In genomic region chr6:157514659-157515496, GRCh38 we compare ENCODE assay signal across 8 cellular contexts.
DNase-seq lines count a peak whose midpoint lies in the region; ATAC-seq and TF ChIP-seq lines count a peak whose summit lies in the region.
"Had no signal": no experiment of that assay in that cellular context is flagged by ENCODE, and none has a peak within 500 bp of the region (broad histone marks: within the 10 kb centered on the region; RNA-seq: fewer than 3 reads in every experiment).

No MANE protein-coding gene starts in this region.

- no peak overlapping the region for H3K4me3 Mint-ChIP-seq in activated T-helper 2 cell treated with anti-CD3 and anti-CD28 coated beads, Interferon-gamma antibody, Interleukin-2, Interleukin-4, amounts not matched to agents 10 μg/mL and 5 μg/mL and 100 μg/mL, durations not matched to agents 14 hours and 24 hours and 36 hours (ENCODE audit: low read depth)

- H3K9me2 ChIP-seq in PC-3 (replicated peaks; ENCODE audit: low read length), result no peaks in the 10 kb centered on the region

- CTCF ChIA-PET in PC-3 (lab: Charles Lee), result no interaction called here

- H2AFZ ChIP-seq in PC-3 (ENCODE audit: low read length), result 0 out of 2 replicates have a peak overlapping the region, but pooled peaks have one; percentile 30

- no peaks in the 10 kb centered on the region for H3F3A ChIP-seq in PC-3 (ENCODE audit: low read length, unreplicated experiment)

- peaks cover 7% of the 10 kb centered on the region for H3K36me3 Mint-ChIP-seq in activated T-helper 2 cell treated with anti-CD3 and anti-CD28 coated beads, Interferon-gamma antibody, Interleukin-2, Interleukin-4, amounts not matched to agents 10 μg/mL and 5 μg/mL and 100 μg/mL, durations not matched to agents 14 hours and 24 hours and 36 hours (ENCODE audit: low read depth)

- no peaks in the 10 kb centered on the region for H3K9me3 Mint-ChIP-seq in activated T-helper 2 cell treated with anti-CD3 and anti-CD28 coated beads, Interferon-gamma antibody, Interleukin-2, Interleukin-4, amounts not matched to agents 10 μg/mL and 5 μg/mL and 100 μg/mL, durations not matched to agents 14 hours and 24 hours and 36 hours

- no peak overlapping the region for H3K27ac ChIP-seq in PC-3 (ENCODE audit: low read length)
- H3K27ac ChIP-seq in prostate gland, result no peak overlapping the region

- no peak overlapping the region for H3K9ac ChIP-seq in PC-3 (ENCODE audit: low read length)

- WGBS in prostate gland, result 74% methylated on average over 19 of the region's 19 CpGs

- no peaks in the 10 kb centered on the region for H3K79me2 ChIP-seq in PC-3 (ENCODE audit: low read length)

- no peaks in the 10 kb centered on the region for H4K20me1 ChIP-seq in PC-3 (ENCODE audit: low read length)

- H3K27ac Mint-ChIP-seq in activated T-helper 2 cell treated with anti-CD3 and anti-CD28 coated beads, Interferon-gamma antibody, Interleukin-2, Interleukin-4, amounts not matched to agents 10 μg/mL and 5 μg/mL and 100 μg/mL, durations not matched to agents 14 hours and 24 hours and 36 hours, result no peak overlapping the region

- H3K27me3 Mint-ChIP-seq in activated T-helper 2 cell treated with anti-CD3 and anti-CD28 coated beads, Interferon-gamma antibody, Interleukin-2, Interleukin-4, amounts not matched to agents 10 μg/mL and 5 μg/mL and 100 μg/mL, durations not matched to agents 14 hours and 24 hours and 36 hours (ENCODE audit: low read depth), result no peaks in the 10 kb centered on the region

- intact Hi-C loops in PC-3 (cut with micrococcal nuclease) (no loop called here), prostate gland (cut with DNase I) (no loop called here)
- intact Hi-C loops in activated T-helper 2 cell treated with anti-CD3 and anti-CD28 coated beads, Interferon-gamma antibody, Interleukin-2, Interleukin-4, amounts not matched to agents 10 μg/mL and 5 μg/mL and 100 μg/mL, durations not matched to agents 14 hours and 24 hours and 36 hours (cut with micrococcal nuclease), result no loop called here

- BruUV-seq in PC-3 (replicated peaks; lab: Mats Ljungman, UMichigan), result no TSS peak

- H3K4me1 ChIP-seq in PC-3 (ENCODE audit: insufficient read depth, low read length) (peaks cover 8% of the 10 kb centered on the region), prostate gland (replicated peaks) (no peaks in the 10 kb centered on the region)

- POLR2A ChIA-PET in PC-3 (lab: Charles Lee; ENCODE audit: unreplicated experiment), result no interaction called here

- ATAC-seq in PC-3, result peak; percentile 97

- TF ChIP-seq POLR2A in erythroblast (IDR thresholded peaks at IDR 0.05; ENCODE audit: low read length), result no peak
- TF ChIP-seq POLR2A in prostate gland (IDR thresholded peaks at IDR 0.05), result no peak

- H3K9me3 ChIP-seq in PC-3 (ENCODE audit: low read length) (no peaks in the 10 kb centered on the region), prostate gland (no peaks in the 10 kb centered on the region)

- H3K36me3 ChIP-seq in PC-3 (ENCODE audit: low read depth, low read length) (no peaks in the 10 kb centered on the region), prostate gland (no peaks in the 10 kb centered on the region)

- TF ChIP-seq CTCF in GM12865 (IDR thresholded peaks at IDR 0.05; ENCODE audit: insufficient read depth, low read depth, low read length, missing control alignments) (no peak), PC-3 (conservative IDR thresholded peaks at IDR 0.05; ENCODE audit: low read depth, low read length) (no peak), prostate gland (IDR thresholded peaks at IDR 0.05) (no peak)

- H3K27me3 ChIP-seq in PC-3 (ENCODE audit: low read length) (no peaks in the 10 kb centered on the region), prostate gland (replicated peaks; ENCODE audit: insufficient read depth) (no peaks in the 10 kb centered on the region)

- H3K4me2 ChIP-seq in PC-3 (ENCODE audit: low read length), result 0 out of 2 replicates have a peak overlapping the region, but pooled peaks have one; percentile 28

- H3K4me1 Mint-ChIP-seq in activated T-helper 2 cell treated with anti-CD3 and anti-CD28 coated beads, Interferon-gamma antibody, Interleukin-2, Interleukin-4, amounts not matched to agents 10 μg/mL and 5 μg/mL and 100 μg/mL, durations not matched to agents 14 hours and 24 hours and 36 hours (ENCODE audit: low read depth), result peaks cover 14% of the 10 kb centered on the region

- DNase-seq in GM12865 (ENCODE audit: low read depth), result peak; percentile 7
- DNase-seq in PC-3, result peak; percentile 60
- DNase-seq in erythroblast (lab: John Stamatoyannopoulos, UW), result peak; percentile 95 to 96
- DNase-seq in pulmonary artery endothelial cell (ENCODE audit: low read depth, low spot score), result peak; percentile 98
- DNase-seq in prostate gland (ENCODE audit: low spot score), result no peak
- DNase-seq in activated T-helper 2 cell treated with anti-CD3 and anti-CD28 coated beads, Interferon-gamma antibody, Interleukin-2, Interleukin-4, amounts not matched to agents 10 μg/mL and 5 μg/mL and 100 μg/mL, durations not matched to agents 14 hours and 24 hours and 36 hours (ENCODE audit: low spot score), result no peak
- DNase-seq in NCI-H146 treated with DMSO at 0.1 percent for 48 hours (lab: John Stamatoyannopoulos, UW; ENCODE audit: unreplicated experiment), result no peak
- DNase-seq: glutamatergic neuron had no signal

- H3K4me3 ChIP-seq in GM12865 (ENCODE audit: low read depth, low read length), result no peak overlapping the region
- H3K4me3 ChIP-seq in PC-3 (ENCODE audit: low read length), result no peak overlapping the region
- H3K4me3 ChIP-seq in prostate gland, result no peak overlapping the region

Comparison
In these comparisons a context has a peak if more than half of its experiments do, and no peak if none do; other contexts are left out.
1. DNase-seq: peak in GM12865 (single experiment), PC-3 (single experiment), erythroblast (2 of 2) and pulmonary artery endothelial cell (single experiment); none in prostate gland (single experiment), activated T-helper 2 cell treated with anti-CD3 and anti-CD28 coated beads, Interferon-gamma antibody, Interleukin-2, Interleukin-4, amounts not matched to agents 10 μg/mL and 5 μg/mL and 100 μg/mL, durations not matched to agents 14 hours and 24 hours and 36 hours (single experiment) and NCI-H146 treated with DMSO at 0.1 percent for 48 hours (single experiment).